ENCODE assay signal across 1 cellular context in the genomic region with DNA sequence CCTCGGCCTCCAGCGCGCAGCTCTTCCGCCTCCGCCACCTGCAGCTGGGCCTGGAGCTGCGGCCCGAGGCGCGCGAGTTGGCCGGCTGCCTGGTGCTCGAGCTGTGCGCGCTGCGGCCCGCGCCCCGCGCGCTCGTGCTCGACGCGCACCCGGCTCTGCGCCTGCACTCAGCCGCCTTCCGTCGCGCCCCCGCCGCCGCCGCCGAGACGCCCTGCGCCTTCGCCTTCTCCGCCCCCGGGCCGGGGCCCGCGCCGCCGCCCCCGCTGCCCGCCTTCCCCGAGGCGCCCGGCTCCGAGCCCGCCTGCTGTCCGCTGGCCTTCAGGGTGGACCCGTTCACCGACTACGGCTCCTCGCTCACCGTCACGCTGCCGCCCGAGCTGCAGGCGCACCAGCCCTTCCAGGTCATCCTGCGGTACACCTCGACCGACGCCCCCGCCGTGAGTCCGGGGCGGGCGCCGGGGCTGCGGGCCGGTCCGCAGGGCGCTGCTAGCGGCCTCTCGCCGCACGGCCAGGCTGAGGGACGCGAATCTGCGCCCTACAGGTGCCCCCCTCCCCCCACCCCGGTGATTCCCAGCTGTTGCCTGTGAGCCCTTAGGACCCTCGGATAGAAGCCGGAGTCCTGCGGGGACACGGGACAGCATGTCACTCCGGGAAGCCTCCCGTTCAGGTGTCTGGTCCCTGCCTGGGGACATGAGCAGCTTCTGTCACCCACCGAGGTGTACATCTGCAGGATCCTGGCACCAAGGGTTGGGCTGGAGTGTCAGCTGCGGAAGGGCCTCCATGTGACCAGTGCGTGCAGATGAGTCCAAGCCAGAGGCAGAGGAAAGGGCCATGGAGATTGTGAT.
TF ChIP-seq lines count a peak whose summit lies in the region.

No MANE protein-coding gene starts in this region.

TF ChIP-seq in IMR-90, 13 proteins besides CTCF, POLR2A, EP300 and RAD21:
- TF ChIP-seq SMC3 (IDR thresholded peaks at IDR 0.05; ENCODE audit: low read depth, low read length) (no peak), MXI1 (IDR thresholded peaks at IDR 0.05; ENCODE audit: borderline replicate concordance, low read depth, low read length) (0 out of 2 replicates have a peak, but pooled peaks have one; percentile 4)
- TF ChIP-seq, protein P1, sequence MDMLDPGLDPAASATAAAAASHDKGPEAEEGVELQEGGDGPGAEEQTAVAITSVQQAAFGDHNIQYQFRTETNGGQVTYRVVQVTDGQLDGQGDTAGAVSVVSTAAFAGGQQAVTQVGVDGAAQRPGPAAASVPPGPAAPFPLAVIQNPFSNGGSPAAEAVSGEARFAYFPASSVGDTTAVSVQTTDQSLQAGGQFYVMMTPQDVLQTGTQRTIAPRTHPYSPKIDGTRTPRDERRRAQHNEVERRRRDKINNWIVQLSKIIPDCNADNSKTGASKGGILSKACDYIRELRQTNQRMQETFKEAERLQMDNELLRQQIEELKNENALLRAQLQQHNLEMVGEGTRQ (IDR thresholded peaks at IDR 0.05; ENCODE audit: low read depth, low read length), result peak; percentile 59; the same call in 1 of the 2 replicates
